In the genomic region with DNA sequence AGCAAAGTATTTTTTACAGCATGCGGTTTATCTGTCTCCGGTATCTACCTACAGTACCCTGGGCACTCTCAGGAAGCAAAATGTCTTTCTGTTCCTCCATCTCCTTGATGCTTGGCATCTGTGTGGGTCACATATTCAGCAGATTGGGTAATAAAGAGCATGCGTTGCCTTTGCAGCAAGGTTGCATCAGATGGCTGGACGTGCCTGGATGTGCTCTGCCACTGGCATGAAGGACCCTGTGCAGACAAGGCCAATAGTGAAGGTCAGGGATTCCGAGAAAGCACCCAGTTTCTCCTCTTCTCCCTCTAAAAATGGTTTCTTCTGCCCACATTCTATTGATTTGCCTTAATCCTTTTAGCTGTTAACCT, we compare ENCODE assay signal across 1 cellular context.
TF ChIP-seq lines count a peak whose summit lies in the region.

No MANE protein-coding gene starts in this region.

TF ChIP-seq in H1, 55 proteins besides CTCF, POLR2A, EP300 and RAD21 (continued from another document):
- no peak for TF ChIP-seq SIRT6 (IDR thresholded peaks at IDR 0.05; ENCODE audit: low read length)
- TF ChIP-seq CBX8 (IDR thresholded peaks at IDR 0.05; ENCODE audit: borderline replicate concordance, low read depth, low read length), result no peak
- no peak for TF ChIP-seq ATF2 (IDR thresholded peaks at IDR 0.05; ENCODE audit: low read length)
- TF ChIP-seq PHF8 (conservative IDR thresholded peaks at IDR 0.05; ENCODE audit: low read depth, low read length), result no peak
- no peak for TF ChIP-seq TCF12 (IDR thresholded peaks at IDR 0.05; ENCODE audit: low read depth, low read length)
- TF ChIP-seq GABPA (IDR thresholded peaks at IDR 0.05; ENCODE audit: borderline replicate concordance, insufficient read depth, low read length), result no peak
- no peak for TF ChIP-seq CHD7 (IDR thresholded peaks at IDR 0.05; ENCODE audit: insufficient replicate concordance, low read length)
- TF ChIP-seq CHD2 (IDR thresholded peaks at IDR 0.05; ENCODE audit: low read length), result no peak
